In the genomic region with DNA sequence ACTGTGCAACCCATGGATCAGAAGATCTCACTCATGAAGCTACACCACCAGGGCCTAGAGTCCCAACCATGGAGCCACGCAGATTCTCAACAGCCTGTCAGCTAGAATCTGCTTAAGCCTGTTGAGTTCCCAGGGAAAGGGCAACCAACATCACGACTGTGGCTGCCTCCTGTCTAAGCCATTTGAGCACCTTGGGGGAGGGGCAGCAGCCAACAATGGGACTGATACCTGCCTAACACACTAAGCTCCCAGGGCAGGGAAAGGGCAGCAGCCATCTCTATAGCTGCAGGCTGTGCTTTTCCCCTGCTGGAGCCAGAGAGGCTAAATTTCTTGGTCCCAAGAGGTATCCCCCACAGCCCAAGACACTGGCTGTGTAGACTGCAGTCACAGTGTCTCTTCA, we compare ENCODE assay signal across 37 cellular contexts.
"Had no signal": no experiment of that assay in that cellular context is flagged by ENCODE, and none has a peak within 500 bp of the region (broad histone marks: within the 10 kb centered on the region; RNA-seq: fewer than 3 reads in every experiment).

No MANE protein-coding gene starts in this region.

- H3K27me3 Mint-ChIP-seq: activated naive CD4-positive, alpha-beta T cell treated with anti-CD3 and anti-CD28 coated beads, Interleukin-2, amount 10 ng/mL, durations not matched to agents 7 days and 5 days; activated naive CD8-positive, alpha-beta T cell treated with anti-CD3 and anti-CD28 coated beads, Interleukin-2, amount 10 ng/mL, durations not matched to agents 7 days and 5 days; brain had no signal

- H3K4me1 Mint-ChIP-seq: activated naive CD4-positive, alpha-beta T cell treated with anti-CD3 and anti-CD28 coated beads, Interleukin-2, amount 10 ng/mL, durations not matched to agents 7 days and 5 days; activated naive CD4-positive, alpha-beta T cell treated with anti-CD3 and anti-CD28 coated beads, Interleukin-2, amount 50 U/mL, for 24 hours; activated naive CD8-positive, alpha-beta T cell treated with anti-CD3 and anti-CD28 coated beads for 36 hours; activated naive CD8-positive, alpha-beta T cell treated with anti-CD3 and anti-CD28 coated beads, Interleukin-2, amount 10 ng/mL, durations not matched to agents 7 days and 5 days; activated naive CD8-positive, alpha-beta T cell treated with anti-CD3 and anti-CD28 coated beads, Interleukin-2, amount 50 U/mL, for 24 hours; activated T-helper 17 cell treated with anti-CD3 and anti-CD28 coated beads, Interleukin-2, amount 50 U/mL, for 72 hours; brain; central memory CD8-positive, alpha-beta T cell had no signal

- H3K36me3 Mint-ChIP-seq: activated naive CD4-positive, alpha-beta T cell treated with anti-CD3 and anti-CD28 coated beads, Interleukin-2, amount 10 ng/mL, durations not matched to agents 7 days and 5 days; activated naive CD4-positive, alpha-beta T cell treated with anti-CD3 and anti-CD28 coated beads, Interleukin-2, amount 50 U/mL, for 24 hours; activated naive CD8-positive, alpha-beta T cell; activated naive CD8-positive, alpha-beta T cell treated with anti-CD3 and anti-CD28 coated beads for 36 hours; activated naive CD8-positive, alpha-beta T cell treated with anti-CD3 and anti-CD28 coated beads, Interleukin-2, amount 10 ng/mL, durations not matched to agents 7 days and 5 days; brain had no signal

- H3K9me3 Mint-ChIP-seq: activated naive CD8-positive, alpha-beta T cell treated with anti-CD3 and anti-CD28 coated beads, Interleukin-2, amount 10 ng/mL, durations not matched to agents 7 days and 5 days; activated T-helper 1 cell treated with anti-CD3 and anti-CD28 coated beads, Interleukin-12 subunit alpha, Interleukin-12 subunit beta, Interleukin-2, Interleukin-4 antibody, amounts not matched to agents 30 ng/mL and 10 ng/mL and 1 ng/mL, durations not matched to agents 14 hours and 24 hours and 36 hours had no signal

- H3K9me3 ChIP-seq: adrenal gland, body of pancreas had no signal

- ATAC-seq: activated naive CD4-positive, alpha-beta T cell treated with anti-CD3 and anti-CD28 coated beads, Interleukin-2, amount 50 U/mL, for 72 hours; activated naive CD8-positive, alpha-beta T cell treated with anti-CD3 and anti-CD28 coated beads, Interleukin-2, amount 50 U/mL, for 24 hours; activated T-cell treated with anti-CD3 and anti-CD28 coated beads, Interleukin-2, amount 50 U/mL, for 72 hours; activated T-helper 17 cell treated with anti-CD3 and anti-CD28 coated beads, Interleukin-2, amount 50 U/mL, for 72 hours; body of pancreas had no signal

- H3K27me3 ChIP-seq: ascending aorta, body of pancreas, brain microvascular endothelial cell, cardiac muscle cell had no signal

- H3K36me3 ChIP-seq: adrenal gland, ascending aorta, brain microvascular endothelial cell, breast epithelium, cardiac muscle cell had no signal

- H3K4me3 ChIP-seq: adrenal gland, ascending aorta, body of pancreas, breast epithelium, cardiac muscle cell had no signal

- H3K27ac ChIP-seq: adrenal gland, ascending aorta, body of pancreas, brain microvascular endothelial cell, breast epithelium, cardiac muscle cell had no signal

- DNase-seq: activated effector memory CD4-positive, alpha-beta T cell treated with anti-CD3 and anti-CD28 coated beads, Interleukin-2, amount 50 U/mL, for 16 hours; activated effector memory CD4-positive, alpha-beta T cell treated with Interleukin-2 at 50 U/mL for 16 hours; activated gamma-delta T cell; activated gamma-delta T cell treated with Interleukin-2 at 50 U/mL for 16 hours; activated naive CD4-positive, alpha-beta T cell; activated naive CD4-positive, alpha-beta T cell treated with anti-CD3 and anti-CD28 coated beads for 36 hours; activated naive CD4-positive, alpha-beta T cell treated with anti-CD3 and anti-CD28 coated beads, Interleukin-2, amount 10 ng/mL, durations not matched to agents 7 days and 5 days; activated naive CD4-positive, alpha-beta T cell treated with anti-CD3 and anti-CD28 coated beads, Interleukin-2, amount 50 U/mL, for 16 hours; activated naive CD4-positive, alpha-beta T cell treated with Interleukin-2 at 50 U/mL for 16 hours; activated naive CD8-positive, alpha-beta T cell treated with anti-CD3 and anti-CD28 coated beads for 36 hours; activated naive CD8-positive, alpha-beta T cell treated with anti-CD3 and anti-CD28 coated beads, Interleukin-2, amount 10 ng/mL, durations not matched to agents 7 days and 5 days; activated naive CD8-positive, alpha-beta T cell treated with anti-CD3 and anti-CD28 coated beads, Interleukin-2, amount 50 U/mL, for 24 hours; activated T-cell treated with anti-CD3 and anti-CD28 coated beads for 4 hours; activated T-cell treated with anti-CD3 and anti-CD28 coated beads, Interleukin-2, amount 50 U/mL, for 24 hours; activated T-cell treated with anti-CD3 and anti-CD28 coated beads, Interleukin-2, amount 50 U/mL, for 48 hours; activated T-cell treated with anti-CD3 and anti-CD28 coated beads, Interleukin-2, amount 50 U/mL, for 72 hours; adrenal gland; amniotic stem cell; amygdala; anterior cingulate cortex; aorta; body of pancreas; brain microvascular endothelial cell; caudate nucleus; central memory CD4-positive, alpha-beta T cell; cerebellar nuclear complex had no signal

- H3K4me3 Mint-ChIP-seq: activated naive CD4-positive, alpha-beta T cell treated with anti-CD3 and anti-CD28 coated beads for 36 hours; activated naive CD4-positive, alpha-beta T cell treated with anti-CD3 and anti-CD28 coated beads, Interleukin-2, amount 10 ng/mL, durations not matched to agents 7 days and 5 days; activated naive CD4-positive, alpha-beta T cell treated with anti-CD3 and anti-CD28 coated beads, Interleukin-2, amount 50 U/mL, for 24 hours; activated naive CD8-positive, alpha-beta T cell; activated naive CD8-positive, alpha-beta T cell treated with anti-CD3 and anti-CD28 coated beads for 36 hours; activated naive CD8-positive, alpha-beta T cell treated with anti-CD3 and anti-CD28 coated beads, Interleukin-2, amount 10 ng/mL, durations not matched to agents 7 days and 5 days; activated naive CD8-positive, alpha-beta T cell treated with anti-CD3 and anti-CD28 coated beads, Interleukin-2, amount 50 U/mL, for 24 hours; activated T-cell treated with anti-CD3 and anti-CD28 coated beads, Interleukin-2, amount 50 U/mL, for 24 hours; activated T-cell treated with anti-CD3 and anti-CD28 coated beads, Interleukin-2, amount 50 U/mL, for 72 hours; activated T-helper 1 cell treated with anti-CD3 and anti-CD28 coated beads, Interleukin-12 subunit alpha, Interleukin-12 subunit beta, Interleukin-2, Interleukin-4 antibody, amounts not matched to agents 30 ng/mL and 10 ng/mL and 1 ng/mL, durations not matched to agents 14 hours and 24 hours and 36 hours; activated T-helper 17 cell treated with anti-CD3 and anti-CD28 coated beads, Interleukin-2, amount 50 U/mL, for 72 hours; brain; central memory CD8-positive, alpha-beta T cell had no signal

- H3K27ac Mint-ChIP-seq: activated naive CD4-positive, alpha-beta T cell treated with anti-CD3 and anti-CD28 coated beads for 36 hours; activated naive CD4-positive, alpha-beta T cell treated with anti-CD3 and anti-CD28 coated beads, Interleukin-2, amount 10 ng/mL, durations not matched to agents 7 days and 5 days; activated naive CD4-positive, alpha-beta T cell treated with anti-CD3 and anti-CD28 coated beads, Interleukin-2, amount 50 U/mL, for 24 hours; activated naive CD4-positive, alpha-beta T cell treated with anti-CD3 and anti-CD28 coated beads, Interleukin-2, amount 50 U/mL, for 72 hours; activated naive CD8-positive, alpha-beta T cell; activated naive CD8-positive, alpha-beta T cell treated with anti-CD3 and anti-CD28 coated beads for 36 hours; activated naive CD8-positive, alpha-beta T cell treated with anti-CD3 and anti-CD28 coated beads, Interleukin-2, amount 10 ng/mL, durations not matched to agents 7 days and 5 days; activated naive CD8-positive, alpha-beta T cell treated with anti-CD3 and anti-CD28 coated beads, Interleukin-2, amount 50 U/mL, for 24 hours; activated T-cell treated with anti-CD3 and anti-CD28 coated beads, Interleukin-2, amount 50 U/mL, for 24 hours; activated T-cell treated with anti-CD3 and anti-CD28 coated beads, Interleukin-2, amount 50 U/mL, for 72 hours; activated T-helper 1 cell treated with anti-CD3 and anti-CD28 coated beads, Interleukin-12 subunit alpha, Interleukin-12 subunit beta, Interleukin-2, Interleukin-4 antibody, amounts not matched to agents 30 ng/mL and 10 ng/mL and 1 ng/mL, durations not matched to agents 14 hours and 24 hours and 36 hours; activated T-helper 17 cell treated with anti-CD3 and anti-CD28 coated beads, Interleukin-2, amount 50 U/mL, for 72 hours; activated T-helper 2 cell treated with anti-CD3 and anti-CD28 coated beads, Interferon-gamma antibody, Interleukin-2, Interleukin-4, amounts not matched to agents 10 μg/mL and 5 μg/mL and 100 μg/mL, durations not matched to agents 14 hours and 24 hours and 36 hours; brain had no signal

- H3K4me1 ChIP-seq: adrenal gland, ascending aorta, body of pancreas, breast epithelium had no signal
